Comparison of ENCODE assay signal across 26 cellular contexts in the genomic region with DNA sequence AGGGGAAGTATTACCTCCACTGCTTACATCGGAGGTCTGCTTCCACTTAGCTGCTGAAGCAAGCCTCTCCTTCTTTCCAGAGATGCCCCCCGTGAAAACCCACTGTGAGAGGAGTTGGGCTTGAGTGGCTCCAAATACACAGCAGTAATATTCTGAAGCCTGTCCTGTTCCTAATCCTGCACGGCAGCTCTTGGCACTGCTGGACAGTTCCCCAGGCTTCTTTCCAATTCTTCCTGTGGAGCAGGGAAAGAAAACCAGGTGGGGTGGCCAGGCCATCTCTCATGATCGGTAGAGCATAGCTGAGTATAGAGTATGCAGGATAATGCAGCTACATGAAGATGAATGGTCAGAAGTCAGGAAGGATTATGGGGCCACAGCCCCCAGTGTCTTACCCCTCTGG.
"Had no signal": no experiment of that assay in that cellular context is flagged by ENCODE, and none has a peak within 500 bp of the region (broad histone marks: within the 10 kb centered on the region; RNA-seq: fewer than 3 reads in every experiment).

No MANE protein-coding gene starts in this region.

- H3K4me3 Mint-ChIP-seq: activated naive CD8-positive, alpha-beta T cell; activated T-cell treated with anti-CD3 and anti-CD28 coated beads, Interleukin-2, amount 50 U/mL, for 24 hours; activated T-helper 17 cell treated with anti-CD3 and anti-CD28 coated beads, Interleukin-2, amount 50 U/mL, for 72 hours; naive thymus-derived CD4-positive, alpha-beta T cell; neural crest cell; stimulated activated memory B cell treated with anti-CD40 and anti-IgM and Interleukin-4, amounts not matched to agents 10 μg/mL and 1 μg/mL and 100 μg/mL, for 72 hours; WTC11 had no signal

- H3K9me3 ChIP-seq: adrenal gland, testis, vagina had no signal

- H3K36me3 Mint-ChIP-seq: activated naive CD8-positive, alpha-beta T cell; naive thymus-derived CD4-positive, alpha-beta T cell; stimulated activated memory B cell treated with anti-CD40 and anti-IgM and Interleukin-4, amounts not matched to agents 10 μg/mL and 1 μg/mL and 100 μg/mL, for 72 hours had no signal

- ATAC-seq: activated T-helper 17 cell treated with anti-CD3 and anti-CD28 coated beads, Interleukin-2, amount 50 U/mL, for 72 hours; naive thymus-derived CD4-positive, alpha-beta T cell; sciatic nerve; stimulated activated memory B cell treated with anti-CD40 and anti-IgM and Interleukin-4, amounts not matched to agents 10 μg/mL and 1 μg/mL and 100 μg/mL, for 72 hours; WTC11 had no signal

- FAIRE-seq: astrocyte, bronchial epithelial cell, small intestine had no signal

- DNase-seq: activated CD8-positive, alpha-beta memory T cell treated with anti-CD3 and anti-CD28 coated beads for 24 hours; activated CD8-positive, alpha-beta memory T cell treated with anti-CD3 and anti-CD28 coated beads, Interleukin-2, amount 50 U/mL, for 4 hours; activated naive CD4-positive, alpha-beta T cell; activated T-cell treated with anti-CD3 and anti-CD28 coated beads, Interleukin-2, amount 50 U/mL, for 24 hours; adrenal gland; dermis blood vessel endothelial cell; effector CD8-positive, alpha-beta T cell; foreskin melanocyte; glutamatergic neuron; hypothalamus; naive thymus-derived CD4-positive, alpha-beta T cell; occipital lobe; small intestine; T-helper 9 cell; testis; trophoblast cell had no signal

- H3K27me3 Mint-ChIP-seq: activated naive CD8-positive, alpha-beta T cell; activated T-cell treated with anti-CD3 and anti-CD28 coated beads, Interleukin-2, amount 50 U/mL, for 24 hours; activated T-helper 17 cell treated with anti-CD3 and anti-CD28 coated beads, Interleukin-2, amount 50 U/mL, for 72 hours; naive thymus-derived CD4-positive, alpha-beta T cell; stimulated activated memory B cell treated with anti-CD40 and anti-IgM and Interleukin-4, amounts not matched to agents 10 μg/mL and 1 μg/mL and 100 μg/mL, for 72 hours had no signal

- H3K27me3 ChIP-seq: adrenal gland, testis, vagina had no signal

- H3K4me1 ChIP-seq: adrenal gland, testis, vagina had no signal

- H3K27ac ChIP-seq: adrenal gland, testis, vagina had no signal

- H3K36me3 ChIP-seq: adrenal gland, vagina had no signal

- H3K4me1 Mint-ChIP-seq: activated T-helper 17 cell treated with anti-CD3 and anti-CD28 coated beads, Interleukin-2, amount 50 U/mL, for 72 hours; naive thymus-derived CD4-positive, alpha-beta T cell; stimulated activated memory B cell treated with anti-CD40 and anti-IgM and Interleukin-4, amounts not matched to agents 10 μg/mL and 1 μg/mL and 100 μg/mL, for 72 hours had no signal

- H3K27ac Mint-ChIP-seq: activated naive CD8-positive, alpha-beta T cell; activated T-cell treated with anti-CD3 and anti-CD28 coated beads, Interleukin-2, amount 50 U/mL, for 24 hours; activated T-helper 17 cell treated with anti-CD3 and anti-CD28 coated beads, Interleukin-2, amount 50 U/mL, for 72 hours; naive thymus-derived CD4-positive, alpha-beta T cell; stimulated activated memory B cell treated with anti-CD40 and anti-IgM and Interleukin-4, amounts not matched to agents 10 μg/mL and 1 μg/mL and 100 μg/mL, for 72 hours; WTC11 had no signal

- H3K4me3 ChIP-seq: adrenal gland, lung, testis, vagina had no signal
